Comparison of ENCODE assay signal across 17 cellular contexts in genomic region chr9:104227108-104227507, GRCh38.
"Had no signal": no experiment of that assay in that cellular context is flagged by ENCODE, and none has a peak within 500 bp of the region (broad histone marks: within the 10 kb centered on the region; RNA-seq: fewer than 3 reads in every experiment).

No MANE protein-coding gene starts in this region.

- DNase-seq: activated CD4-positive, alpha-beta T cell treated with anti-CD3 and anti-CD28 coated beads, Interleukin-2, amount 10 ng/mL, durations not matched to agents 7 days and 5 days; activated CD8-positive, alpha-beta T cell treated with anti-CD3 and anti-CD28 coated beads, Interleukin-2, amount 10 ng/mL, durations not matched to agents 7 days and 5 days; activated effector memory CD4-positive, alpha-beta T cell treated with Interleukin-2 at 50 U/mL for 16 hours; activated naive CD4-positive, alpha-beta T cell treated with anti-CD3 and anti-CD28 coated beads, Interleukin-2, amount 10 ng/mL, durations not matched to agents 7 days and 5 days; activated naive CD8-positive, alpha-beta T cell treated with anti-CD3 and anti-CD28 coated beads, Interleukin-2, amount 50 U/mL, for 24 hours; activated T-cell treated with anti-CD3 and anti-CD28 coated beads, Interleukin-2, amount 50 U/mL, for 48 hours; effector CD8-positive, alpha-beta T cell; mesenchymal stem cell; mucosa of descending colon; naive B cell; stimulated activated CD4-positive, alpha-beta T cell treated with anti-CD3 and anti-CD28 coated beads, Interleukin-2, amount 100 ng/mL, for 24 hours; T-helper 1 cell; T1000; transverse colon had no signal

- H3K4me3 ChIP-seq: ascending aorta, mucosa of descending colon, right atrium auricular region, transverse colon, vagina had no signal

- H3K27ac ChIP-seq: ascending aorta, right atrium auricular region, transverse colon, vagina had no signal

- H3K4me1 ChIP-seq: ascending aorta, right atrium auricular region, transverse colon, vagina had no signal

- H3K36me3 ChIP-seq: ascending aorta, right atrium auricular region, transverse colon, vagina had no signal

- H3K9me3 ChIP-seq: ascending aorta, mucosa of descending colon, right atrium auricular region, transverse colon, vagina had no signal

- ATAC-seq: activated CD8-positive, alpha-beta T cell treated with anti-CD3 and anti-CD28 coated beads, Interleukin-2, amount 10 ng/mL, durations not matched to agents 7 days and 5 days; activated naive CD8-positive, alpha-beta T cell treated with anti-CD3 and anti-CD28 coated beads, Interleukin-2, amount 50 U/mL, for 24 hours; mucosa of descending colon had no signal

- H3K27me3 ChIP-seq: ascending aorta, right atrium auricular region, transverse colon, vagina had no signal
